In genomic region chr22:46146329-46146728, GRCh38 we compare ENCODE assay signal across 18 cellular contexts.
"Had no signal": no experiment of that assay in that cellular context is flagged by ENCODE, and none has a peak within 500 bp of the region (broad histone marks: within the 10 kb centered on the region; RNA-seq: fewer than 3 reads in every experiment).

No MANE protein-coding gene starts in this region.

- H3K36me3 ChIP-seq: neural progenitor cell, pancreas, prostate gland had no signal

- H3K27ac Mint-ChIP-seq: endodermal cell; neural progenitor cell; stimulated activated naive B cell treated with anti-CD40 and anti-IgM and Interleukin-4, amounts not matched to agents 10 μg/mL and 1 μg/mL and 100 μg/mL, for 72 hours; stimulated activated naive CD8-positive, alpha-beta T cell treated with anti-CD3 and anti-CD28 coated beads, Interleukin-15, amount 100 ng/mL, for 72 hours had no signal

- H3K4me3 Mint-ChIP-seq: endodermal cell; naive thymus-derived CD8-positive, alpha-beta T cell; neural progenitor cell; stimulated activated naive B cell treated with anti-CD40 and anti-IgM and Interleukin-4, amounts not matched to agents 10 μg/mL and 1 μg/mL and 100 μg/mL, for 72 hours; stimulated activated naive CD8-positive, alpha-beta T cell treated with anti-CD3 and anti-CD28 coated beads, Interleukin-15, amount 100 ng/mL, for 72 hours had no signal

- ATAC-seq: left colon; mucosa of descending colon; naive thymus-derived CD8-positive, alpha-beta T cell; pancreas; stimulated activated naive B cell treated with anti-CD40 and anti-IgM and Interleukin-4, amounts not matched to agents 10 μg/mL and 1 μg/mL and 100 μg/mL, for 72 hours; stimulated activated naive CD8-positive, alpha-beta T cell treated with anti-CD3 and anti-CD28 coated beads, Interleukin-15, amount 100 ng/mL, for 72 hours had no signal

- H3K27me3 ChIP-seq: hepatocyte, pancreas had no signal

- H2AFZ ChIP-seq: hepatocyte, neural progenitor cell had no signal

- H3K27me3 Mint-ChIP-seq: naive thymus-derived CD8-positive, alpha-beta T cell had no signal

- H3K36me3 Mint-ChIP-seq: naive thymus-derived CD8-positive, alpha-beta T cell; neural progenitor cell; stimulated activated naive B cell treated with anti-CD40 and anti-IgM and Interleukin-4, amounts not matched to agents 10 μg/mL and 1 μg/mL and 100 μg/mL, for 72 hours had no signal

- H3K9me3 ChIP-seq: mucosa of descending colon, pancreas, prostate gland had no signal

- FAIRE-seq: pancreas had no signal

- H3K4me2 ChIP-seq: hepatocyte, neural progenitor cell, smooth muscle cell had no signal

- H3K4me3 ChIP-seq: coronary artery, hepatocyte, mucosa of descending colon, neural progenitor cell, pancreas, prostate gland, smooth muscle cell had no signal

- DNase-seq: central memory CD4-positive, alpha-beta T cell; effector CD4-positive, alpha-beta T cell; endodermal cell; foreskin melanocyte; nucleus accumbens; stimulated activated CD4-positive, alpha-beta T cell treated with anti-CD3 and anti-CD28 coated beads, Interleukin-4, amount 100 ng/mL, for 4 hours; stimulated activated naive B cell treated with anti-CD40 and anti-IgM and Interleukin-4, amounts not matched to agents 10 μg/mL and 1 μg/mL and 100 μg/mL, for 72 hours; stimulated activated naive CD8-positive, alpha-beta T cell treated with anti-CD3 and anti-CD28 coated beads, Interleukin-15, amount 100 ng/mL, for 72 hours; trophoblast cell had no signal

- H3K79me2 ChIP-seq: hepatocyte had no signal

- H3K27ac ChIP-seq: coronary artery, hepatocyte, neural progenitor cell, pancreas, prostate gland had no signal

- H3K9ac ChIP-seq: neural progenitor cell had no signal

- H3K4me1 ChIP-seq: pancreas, prostate gland had no signal

- H3K9me3 Mint-ChIP-seq: endodermal cell; naive thymus-derived CD8-positive, alpha-beta T cell; neural progenitor cell; stimulated activated naive B cell treated with anti-CD40 and anti-IgM and Interleukin-4, amounts not matched to agents 10 μg/mL and 1 μg/mL and 100 μg/mL, for 72 hours; stimulated activated naive CD8-positive, alpha-beta T cell treated with anti-CD3 and anti-CD28 coated beads, Interleukin-15, amount 100 ng/mL, for 72 hours had no signal
